Comparison of ENCODE assay signal across 2 cellular contexts in the genomic region with DNA sequence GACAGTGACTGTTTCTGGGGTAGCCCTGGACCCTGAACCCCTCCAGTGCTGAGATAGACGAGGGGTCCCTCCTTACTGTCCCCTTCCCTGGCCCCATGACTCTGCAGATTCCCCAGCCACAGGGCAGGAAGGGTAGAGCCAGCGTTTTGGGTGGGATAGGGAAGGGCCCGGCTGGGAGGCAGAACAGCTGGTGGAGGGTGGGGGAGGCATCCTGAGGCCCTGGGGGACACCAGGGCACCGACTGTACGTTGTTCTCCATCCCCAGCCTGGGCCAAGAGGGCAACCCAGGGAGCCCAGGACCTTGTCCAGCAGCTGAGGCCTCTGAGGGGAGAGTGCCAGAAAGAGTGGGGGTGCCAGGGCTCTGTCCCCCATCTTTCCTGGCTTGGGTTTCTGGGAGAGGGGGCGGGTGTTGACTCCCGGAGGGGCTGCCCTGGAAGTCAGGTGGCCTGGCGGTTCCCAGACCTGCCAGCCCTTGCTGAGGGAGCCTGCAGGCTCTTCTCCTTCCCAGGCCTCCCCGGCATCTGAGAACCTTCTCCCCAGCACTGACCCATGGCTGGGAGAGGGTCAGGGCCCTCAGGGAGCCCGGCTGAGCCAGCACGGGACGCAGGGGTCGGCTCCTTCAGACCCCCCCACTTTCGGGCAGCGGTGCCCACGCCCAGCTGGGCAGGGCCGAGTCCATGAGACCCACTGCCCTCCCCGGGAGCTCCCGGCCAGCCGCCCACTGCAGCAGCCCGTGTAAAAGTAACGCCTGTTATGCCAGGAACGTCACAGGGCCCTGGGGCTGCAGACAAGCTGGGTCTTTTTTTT.
TF ChIP-seq lines count a peak whose summit lies in the region.

No MANE protein-coding gene starts in this region.

TF ChIP-seq in IMR-90, 13 proteins besides CTCF, POLR2A, EP300 and RAD21:
- TF ChIP-seq, protein P1, sequence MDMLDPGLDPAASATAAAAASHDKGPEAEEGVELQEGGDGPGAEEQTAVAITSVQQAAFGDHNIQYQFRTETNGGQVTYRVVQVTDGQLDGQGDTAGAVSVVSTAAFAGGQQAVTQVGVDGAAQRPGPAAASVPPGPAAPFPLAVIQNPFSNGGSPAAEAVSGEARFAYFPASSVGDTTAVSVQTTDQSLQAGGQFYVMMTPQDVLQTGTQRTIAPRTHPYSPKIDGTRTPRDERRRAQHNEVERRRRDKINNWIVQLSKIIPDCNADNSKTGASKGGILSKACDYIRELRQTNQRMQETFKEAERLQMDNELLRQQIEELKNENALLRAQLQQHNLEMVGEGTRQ (IDR thresholded peaks at IDR 0.05; ENCODE audit: low read depth, low read length) = no peak
- TF ChIP-seq BHLHE40 (IDR thresholded peaks at IDR 0.05; ENCODE audit: low read depth, low read length) (no peak), MAFK (IDR thresholded peaks at IDR 0.05; ENCODE audit: low read depth, low read length) (no peak), MAZ (IDR thresholded peaks at IDR 0.05; ENCODE audit: borderline replicate concordance, low read depth, low read length) (no peak), NFE2L2 (IDR thresholded peaks at IDR 0.05; ENCODE audit: low read depth, low read length) (no peak), CHD1 (IDR thresholded peaks at IDR 0.05; ENCODE audit: low read depth, low read length) (no peak), SMC3 (IDR thresholded peaks at IDR 0.05; ENCODE audit: low read depth, low read length) (no peak), CEBPB (IDR thresholded peaks at IDR 0.05; ENCODE audit: low read depth, low read length) (no peak), RFX5 (IDR thresholded peaks at IDR 0.05; ENCODE audit: low read depth, low read length) (no peak), MXI1 (IDR thresholded peaks at IDR 0.05; ENCODE audit: borderline replicate concordance, low read depth, low read length) (no peak), FOS (IDR thresholded peaks at IDR 0.05; ENCODE audit: low read depth, low read length) (no peak), RCOR1 (IDR thresholded peaks at IDR 0.05; ENCODE audit: insufficient replicate concordance, low read length) (no peak)
- TF ChIP-seq, protein P2, sequence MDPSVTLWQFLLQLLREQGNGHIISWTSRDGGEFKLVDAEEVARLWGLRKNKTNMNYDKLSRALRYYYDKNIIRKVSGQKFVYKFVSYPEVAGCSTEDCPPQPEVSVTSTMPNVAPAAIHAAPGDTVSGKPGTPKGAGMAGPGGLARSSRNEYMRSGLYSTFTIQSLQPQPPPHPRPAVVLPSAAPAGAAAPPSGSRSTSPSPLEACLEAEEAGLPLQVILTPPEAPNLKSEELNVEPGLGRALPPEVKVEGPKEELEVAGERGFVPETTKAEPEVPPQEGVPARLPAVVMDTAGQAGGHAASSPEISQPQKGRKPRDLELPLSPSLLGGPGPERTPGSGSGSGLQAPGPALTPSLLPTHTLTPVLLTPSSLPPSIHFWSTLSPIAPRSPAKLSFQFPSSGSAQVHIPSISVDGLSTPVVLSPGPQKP (IDR thresholded peaks at IDR 0.05; ENCODE audit: borderline replicate concordance, low read depth, low read length) = no peak

TF ChIP-seq in endothelial cell of umbilical vein, 7 proteins besides CTCF, POLR2A, EP300 and RAD21:
- TF ChIP-seq EZH2 (IDR thresholded peaks at IDR 0.05; ENCODE audit: borderline replicate concordance, low read depth, low read length, severe bottlenecking) = no peak
- no peak for TF ChIP-seq MYC (IDR thresholded peaks at IDR 0.05; ENCODE audit: low read depth, low read length)
- no peak for TF ChIP-seq POLR2AphosphoS5 (IDR thresholded peaks at IDR 0.05; ENCODE audit: insufficient read depth, low read depth, low read length)
- no peak for TF ChIP-seq FOS (IDR thresholded peaks at IDR 0.05; ENCODE audit: borderline replicate concordance, insufficient read depth, low read length)
- TF ChIP-seq JUN (IDR thresholded peaks at IDR 0.05; ENCODE audit: borderline replicate concordance, insufficient read depth, insufficient read length, low read depth) = no peak
